35 cellular contexts compared by ENCODE assay signal in the genomic region with DNA sequence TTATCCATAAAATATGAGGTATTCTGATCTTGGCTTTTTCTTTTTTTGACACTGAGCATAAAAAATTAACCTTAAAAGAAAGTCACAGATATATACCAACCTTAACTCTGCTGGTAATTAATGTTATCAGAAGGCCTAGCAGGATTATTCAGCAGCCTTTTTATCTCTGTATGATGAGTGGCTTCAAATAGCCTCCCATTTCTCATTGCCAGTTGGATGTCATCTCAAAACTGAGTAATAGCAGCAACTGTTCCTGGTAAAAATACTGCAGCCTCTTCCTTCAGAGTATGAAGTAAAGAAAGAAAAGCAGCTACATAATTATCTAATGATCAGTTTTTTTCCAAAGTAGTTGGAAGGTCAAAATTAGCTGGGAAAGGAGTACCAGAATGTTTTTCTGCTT. TPM values are rescaled to one million over a fixed set of nuclear protein-coding genes. Genes with fewer than 3 reads are reported as not detected.
"Had no signal": no experiment of that assay in that cellular context is flagged by ENCODE, and none has a peak within 500 bp of the region (broad histone marks: within the 10 kb centered on the region; RNA-seq: fewer than 3 reads in every experiment).

No MANE protein-coding gene starts in this region.

- H3K4me3 Mint-ChIP-seq: activated CD4-positive, alpha-beta memory T cell treated with anti-CD3 and anti-CD28 coated beads for 36 hours; activated CD4-positive, alpha-beta T cell treated with anti-CD3 and anti-CD28 coated beads, Interleukin-2, amount 10 ng/mL, durations not matched to agents 24 days and 14 days; activated naive CD4-positive, alpha-beta T cell treated with anti-CD3 and anti-CD28 coated beads, Interleukin-2, amount 10 ng/mL, durations not matched to agents 7 days and 5 days; activated naive CD8-positive, alpha-beta T cell treated with anti-CD3 and anti-CD28 coated beads, Interleukin-2, amount 10 ng/mL, durations not matched to agents 7 days and 5 days; activated T-helper 1 cell treated with anti-CD3 and anti-CD28 coated beads, Interleukin-12 subunit alpha, Interleukin-12 subunit beta, Interleukin-2, Interleukin-4 antibody, amounts not matched to agents 30 ng/mL and 10 ng/mL and 1 ng/mL, durations not matched to agents 14 hours and 24 hours and 36 hours; central memory CD8-positive, alpha-beta T cell; dendritic cell treated with granulocyte-macrophage colony-stimulating factor and Interleukin-4, amounts not matched to agents 40 ng/mL and 50 ng/mL, for 4 days; endodermal cell; naive thymus-derived CD8-positive, alpha-beta T cell; neural progenitor cell; stimulated activated memory B cell treated with anti-CD40 and anti-IgM and Interleukin-4, amounts not matched to agents 10 μg/mL and 1 μg/mL and 100 μg/mL, for 72 hours; stimulated activated naive CD8-positive, alpha-beta T cell treated with anti-CD3 and anti-CD28 coated beads, Interleukin-15, amount 100 ng/mL, for 72 hours had no signal

- DNase-seq: activated CD4-positive, alpha-beta memory T cell treated with anti-CD3 and anti-CD28 coated beads for 36 hours; activated CD4-positive, alpha-beta T cell treated with anti-CD3 and anti-CD28 coated beads, Interleukin-2, amount 10 ng/mL, durations not matched to agents 24 days and 14 days; activated CD4-positive, CD25-positive, alpha-beta regulatory T cell treated with anti-CD3 and anti-CD28 coated beads, Interleukin-2, amount 50 U/mL, for 72 hours; activated CD8-positive, alpha-beta memory T cell treated with anti-CD3 and anti-CD28 coated beads, Interleukin-2, amount 50 U/mL, for 4 hours; activated effector memory CD4-positive, alpha-beta T cell treated with anti-CD3 and anti-CD28 coated beads, Interleukin-2, amount 50 U/mL, for 16 hours; activated naive CD4-positive, alpha-beta T cell treated with anti-CD3 and anti-CD28 coated beads, Interleukin-2, amount 10 ng/mL, durations not matched to agents 7 days and 5 days; activated naive CD8-positive, alpha-beta T cell treated with anti-CD3 and anti-CD28 coated beads, Interleukin-2, amount 10 ng/mL, durations not matched to agents 7 days and 5 days; activated T-cell treated with anti-CD3 and anti-CD28 coated beads, Interleukin-2, amount 50 U/mL, for 1 hour; amniotic stem cell; endodermal cell; foreskin melanocyte; mammary epithelial cell; naive thymus-derived CD8-positive, alpha-beta T cell; posterior cingulate gyrus; right lobe of liver; small intestine; stimulated activated CD4-positive, alpha-beta T cell treated with anti-CD3 and anti-CD28 coated beads, Interleukin-1b, Interleukin-23, amount 100 ng/mL, for 48 hours; stimulated activated CD4-positive, alpha-beta T cell treated with anti-CD3 and anti-CD28 coated beads, Interleukin-4, amount 100 ng/mL, for 4 hours; stimulated activated CD8-positive, alpha-beta memory T cell treated with anti-CD3 and anti-CD28 coated beads, Interleukin-4, amount 100 ng/mL, for 48 hours; stimulated activated naive CD8-positive, alpha-beta T cell treated with anti-CD3 and anti-CD28 coated beads, Interleukin-15, amount 100 ng/mL, for 72 hours; substantia nigra; T-helper 2 cell; thyroid gland; upper lobe of left lung had no signal

- ATAC-seq: naive thymus-derived CD8-positive, alpha-beta T cell; right lobe of liver; stimulated activated memory B cell treated with anti-CD40 and anti-IgM and Interleukin-4, amounts not matched to agents 10 μg/mL and 1 μg/mL and 100 μg/mL, for 72 hours; stimulated activated naive CD8-positive, alpha-beta T cell treated with anti-CD3 and anti-CD28 coated beads, Interleukin-15, amount 100 ng/mL, for 72 hours had no signal

- H3K4me1 Mint-ChIP-seq: activated CD4-positive, alpha-beta T cell treated with anti-CD3 and anti-CD28 coated beads, Interleukin-2, amount 10 ng/mL, durations not matched to agents 24 days and 14 days; activated naive CD4-positive, alpha-beta T cell treated with anti-CD3 and anti-CD28 coated beads, Interleukin-2, amount 10 ng/mL, durations not matched to agents 7 days and 5 days; activated naive CD8-positive, alpha-beta T cell treated with anti-CD3 and anti-CD28 coated beads, Interleukin-2, amount 10 ng/mL, durations not matched to agents 7 days and 5 days; central memory CD8-positive, alpha-beta T cell; naive thymus-derived CD8-positive, alpha-beta T cell; stimulated activated memory B cell treated with anti-CD40 and anti-IgM and Interleukin-4, amounts not matched to agents 10 μg/mL and 1 μg/mL and 100 μg/mL, for 72 hours; stimulated activated naive CD8-positive, alpha-beta T cell treated with anti-CD3 and anti-CD28 coated beads, Interleukin-15, amount 100 ng/mL, for 72 hours had no signal

- H3K27ac Mint-ChIP-seq: activated CD4-positive, alpha-beta memory T cell treated with anti-CD3 and anti-CD28 coated beads for 36 hours; activated CD4-positive, alpha-beta T cell treated with anti-CD3 and anti-CD28 coated beads, Interleukin-2, amount 10 ng/mL, durations not matched to agents 24 days and 14 days; activated naive CD4-positive, alpha-beta T cell treated with anti-CD3 and anti-CD28 coated beads, Interleukin-2, amount 10 ng/mL, durations not matched to agents 7 days and 5 days; activated naive CD8-positive, alpha-beta T cell treated with anti-CD3 and anti-CD28 coated beads, Interleukin-2, amount 10 ng/mL, durations not matched to agents 7 days and 5 days; activated T-helper 1 cell treated with anti-CD3 and anti-CD28 coated beads, Interleukin-12 subunit alpha, Interleukin-12 subunit beta, Interleukin-2, Interleukin-4 antibody, amounts not matched to agents 30 ng/mL and 10 ng/mL and 1 ng/mL, durations not matched to agents 14 hours and 24 hours and 36 hours; dendritic cell treated with granulocyte-macrophage colony-stimulating factor and Interleukin-4, amounts not matched to agents 40 ng/mL and 50 ng/mL, for 4 days; endodermal cell; naive thymus-derived CD8-positive, alpha-beta T cell; neural progenitor cell; stimulated activated memory B cell treated with anti-CD40 and anti-IgM and Interleukin-4, amounts not matched to agents 10 μg/mL and 1 μg/mL and 100 μg/mL, for 72 hours; stimulated activated naive CD8-positive, alpha-beta T cell treated with anti-CD3 and anti-CD28 coated beads, Interleukin-15, amount 100 ng/mL, for 72 hours had no signal

- H3K36me3 Mint-ChIP-seq: activated CD4-positive, alpha-beta memory T cell treated with anti-CD3 and anti-CD28 coated beads for 36 hours; activated naive CD4-positive, alpha-beta T cell treated with anti-CD3 and anti-CD28 coated beads, Interleukin-2, amount 10 ng/mL, durations not matched to agents 7 days and 5 days; activated naive CD8-positive, alpha-beta T cell treated with anti-CD3 and anti-CD28 coated beads, Interleukin-2, amount 10 ng/mL, durations not matched to agents 7 days and 5 days; naive thymus-derived CD8-positive, alpha-beta T cell; neural progenitor cell; stimulated activated memory B cell treated with anti-CD40 and anti-IgM and Interleukin-4, amounts not matched to agents 10 μg/mL and 1 μg/mL and 100 μg/mL, for 72 hours had no signal

- H3K27me3 Mint-ChIP-seq: activated CD4-positive, alpha-beta memory T cell treated with anti-CD3 and anti-CD28 coated beads for 36 hours; activated CD4-positive, alpha-beta T cell treated with anti-CD3 and anti-CD28 coated beads, Interleukin-2, amount 10 ng/mL, durations not matched to agents 24 days and 14 days; activated naive CD4-positive, alpha-beta T cell treated with anti-CD3 and anti-CD28 coated beads, Interleukin-2, amount 10 ng/mL, durations not matched to agents 7 days and 5 days; activated naive CD8-positive, alpha-beta T cell treated with anti-CD3 and anti-CD28 coated beads, Interleukin-2, amount 10 ng/mL, durations not matched to agents 7 days and 5 days; central memory CD8-positive, alpha-beta T cell; dendritic cell treated with granulocyte-macrophage colony-stimulating factor and Interleukin-4, amounts not matched to agents 40 ng/mL and 50 ng/mL, for 4 days; naive thymus-derived CD8-positive, alpha-beta T cell; stimulated activated memory B cell treated with anti-CD40 and anti-IgM and Interleukin-4, amounts not matched to agents 10 μg/mL and 1 μg/mL and 100 μg/mL, for 72 hours; stimulated activated naive CD8-positive, alpha-beta T cell treated with anti-CD3 and anti-CD28 coated beads, Interleukin-15, amount 100 ng/mL, for 72 hours had no signal

- H3K9me3 Mint-ChIP-seq: activated CD4-positive, alpha-beta T cell treated with anti-CD3 and anti-CD28 coated beads, Interleukin-2, amount 10 ng/mL, durations not matched to agents 24 days and 14 days; activated naive CD8-positive, alpha-beta T cell treated with anti-CD3 and anti-CD28 coated beads, Interleukin-2, amount 10 ng/mL, durations not matched to agents 7 days and 5 days; activated T-helper 1 cell treated with anti-CD3 and anti-CD28 coated beads, Interleukin-12 subunit alpha, Interleukin-12 subunit beta, Interleukin-2, Interleukin-4 antibody, amounts not matched to agents 30 ng/mL and 10 ng/mL and 1 ng/mL, durations not matched to agents 14 hours and 24 hours and 36 hours; dendritic cell treated with granulocyte-macrophage colony-stimulating factor and Interleukin-4, amounts not matched to agents 40 ng/mL and 50 ng/mL, for 4 days; naive thymus-derived CD8-positive, alpha-beta T cell; neural progenitor cell; stimulated activated memory B cell treated with anti-CD40 and anti-IgM and Interleukin-4, amounts not matched to agents 10 μg/mL and 1 μg/mL and 100 μg/mL, for 72 hours; stimulated activated naive CD8-positive, alpha-beta T cell treated with anti-CD3 and anti-CD28 coated beads, Interleukin-15, amount 100 ng/mL, for 72 hours had no signal

RNA-seq across cellular contexts. Expression of gene HDGFL1, which starts 24.9 kb away (rescaled TPM):
- total RNA-seq: activated CD4-positive, alpha-beta memory T cell treated with anti-CD3 and anti-CD28 coated beads for 36 hours; activated CD4-positive, alpha-beta T cell treated with anti-CD3 and anti-CD28 coated beads, Interleukin-2, amount 10 ng/mL, durations not matched to agents 24 days and 14 days; activated CD8-positive, alpha-beta memory T cell treated with anti-CD3 and anti-CD28 coated beads for 36 hours; activated naive CD8-positive, alpha-beta T cell treated with anti-CD3 and anti-CD28 coated beads, Interleukin-2, amount 10 ng/mL, durations not matched to agents 7 days and 5 days; activated T-helper 1 cell treated with anti-CD3 and anti-CD28 coated beads, Interleukin-12 subunit alpha, Interleukin-12 subunit beta, Interleukin-2, Interleukin-4 antibody, amounts not matched to agents 30 ng/mL and 10 ng/mL and 1 ng/mL, durations not matched to agents 14 hours and 24 hours and 36 hours; endodermal cell; esophagus muscularis mucosa; glomerular endothelial cell; liver; mammary epithelial cell; naive thymus-derived CD8-positive, alpha-beta T cell; omental fat pad; right lobe of liver; upper lobe of left lung; vagina had no signal
